ENCODE assay signal across 9 cellular contexts in the genomic region with DNA sequence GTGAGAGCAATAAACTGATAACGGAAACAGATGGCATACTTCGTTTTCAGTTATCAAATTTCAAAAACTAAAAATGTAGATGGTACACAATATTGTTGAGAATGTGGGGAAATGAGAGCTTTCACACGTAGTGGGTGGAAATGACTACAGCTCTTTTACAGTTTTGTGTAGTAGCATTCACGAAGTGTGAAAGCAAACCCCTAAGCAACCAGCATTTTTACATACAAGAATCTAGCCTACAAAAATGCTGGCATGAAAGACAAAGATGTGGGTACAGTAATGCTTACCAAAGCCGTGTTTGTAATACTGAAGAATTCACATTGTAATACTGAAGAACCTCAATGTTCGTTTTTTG. TPM values are rescaled to one million over a fixed set of nuclear protein-coding genes. Genes with fewer than 3 reads are reported as not detected.
DNase-seq lines count a peak whose midpoint lies in the region; ATAC-seq and TF ChIP-seq lines count a peak whose summit lies in the region.
"Had no signal": no experiment of that assay in that cellular context is flagged by ENCODE, and none has a peak within 500 bp of the region (broad histone marks: within the 10 kb centered on the region; RNA-seq: fewer than 3 reads in every experiment).

No MANE protein-coding gene starts in this region.

- peak overlapping the region; percentile 71 for H3K4me3 Mint-ChIP-seq in activated naive CD4-positive, alpha-beta T cell treated with anti-CD3 and anti-CD28 coated beads, Interleukin-2, amount 10 ng/mL, durations not matched to agents 7 days and 5 days
- H3K4me3 Mint-ChIP-seq in MCF 10A (ENCODE audit: unreplicated experiment) (peak overlapping the region; percentile 74), memory B cell (peak overlapping the region; percentile 72)

- H3K4me3 ChIP-seq in transverse colon, result peak overlapping the region in 3 of 4 donors; percentile 21 to 49 (median 22)
- H3K4me3 ChIP-seq in neuronal stem cell (ENCODE audit: low read length in 2 of 2), result no peak overlapping the region

- H3K14ac ChIP-seq in neuronal stem cell (ENCODE audit: low read length), result no peak overlapping the region

- peaks cover 35% of the 10 kb centered on the region for H3K27me3 Mint-ChIP-seq in activated naive CD4-positive, alpha-beta T cell treated with anti-CD3 and anti-CD28 coated beads, Interleukin-2, amount 10 ng/mL, durations not matched to agents 7 days and 5 days
- H3K27me3 Mint-ChIP-seq in MCF 10A (ENCODE audit: insufficient read depth, unreplicated experiment) (no peaks in the 10 kb centered on the region), memory B cell (peaks cover 27% of the 10 kb centered on the region)

- TF ChIP-seq CTCF in MCF 10A (IDR thresholded peaks at IDR 0.05; ENCODE audit: unreplicated experiment) (no peak), transverse colon (IDR thresholded peaks at IDR 0.05) (no peak)

- no peak overlapping the region for H2BK15ac ChIP-seq in neuronal stem cell (ENCODE audit: low read length)

- TF ChIP-seq POLR2A in transverse colon (IDR thresholded peaks at IDR 0.05), result no peak

- WGBS in transverse colon (ENCODE audit: low coverage in 1 of 2), 2 donors, result 26 to 29% methylated on average over 6 of the region's 6 CpGs
- no CpG with 5 or more reads among the region's 6 CpGs for WGBS in neuronal stem cell (ENCODE audit: extremely low coverage in 2 of 2, insufficient read length in 2 of 2, insufficient replicate concordance in 1 of 2), 2 donors

- peaks cover 11% of the 10 kb centered on the region for H3K4me1 Mint-ChIP-seq in activated naive CD4-positive, alpha-beta T cell treated with anti-CD3 and anti-CD28 coated beads, Interleukin-2, amount 10 ng/mL, durations not matched to agents 7 days and 5 days
- H3K4me1 Mint-ChIP-seq in MCF 10A (ENCODE audit: insufficient read depth, unreplicated experiment), result peaks cover 7% of the 10 kb centered on the region
- peaks cover 9% of the 10 kb centered on the region for H3K4me1 Mint-ChIP-seq in memory B cell

- no peak overlapping the region for H4K91ac ChIP-seq in neuronal stem cell (ENCODE audit: low read depth, low read length, poor library complexity)

- in situ Hi-C loops in transverse colon (cut with MboI; ENCODE audit: low pct_ligation_motif_present in 1 of 4, low pct_unique_long_range_greater_than_20kb in 1 of 4, low sequenced_read_pairs in 3 of 4), result loop anchor here in 1 of 4 donors (25.0 kb wide), 1 partner anchor 384 kb away; no protein-coding TSS in a partner anchor

- no peak overlapping the region for H3K27ac ChIP-seq in transverse colon
- no peak overlapping the region for H3K27ac ChIP-seq in neuronal stem cell (replicated peaks; ENCODE audit: low read length)

- peaks cover 0 to 9% (median 0%) of the 10 kb centered on the region in 4 donors for H3K4me1 ChIP-seq in transverse colon
- H3K4me1 ChIP-seq in neuronal stem cell (ENCODE audit: control insufficient read depth in 2 of 2, insufficient read depth in 1 of 2, low read depth in 1 of 2, low read length in 2 of 2), result no peaks in the 10 kb centered on the region

- no peak for TF ChIP-seq EP300 in transverse colon (IDR thresholded peaks at IDR 0.05; ENCODE audit: low read depth)

- no peak overlapping the region for H3K4me2 ChIP-seq in neuronal stem cell (ENCODE audit: insufficient read depth, low read length, poor library complexity, severe bottlenecking)

- H3K4ac ChIP-seq in neuronal stem cell (ENCODE audit: low read length), result no peak overlapping the region

- H2BK12ac ChIP-seq in neuronal stem cell (ENCODE audit: low read length), result no peak overlapping the region

- H3K9me3 Mint-ChIP-seq in activated naive CD4-positive, alpha-beta T cell treated with anti-CD3 and anti-CD28 coated beads, Interleukin-2, amount 10 ng/mL, durations not matched to agents 7 days and 5 days, result peaks cover 26% of the 10 kb centered on the region
- peaks cover 7% of the 10 kb centered on the region for H3K9me3 Mint-ChIP-seq in MCF 10A (ENCODE audit: unreplicated experiment)
- H3K9me3 Mint-ChIP-seq in memory B cell, result no peaks in the 10 kb centered on the region

- H2AFZ ChIP-seq in neuronal stem cell (ENCODE audit: low read length), result no peak overlapping the region

- no peak overlapping the region for H2BK120ac ChIP-seq in neuronal stem cell (ENCODE audit: low read depth, low read length)

- no peak overlapping the region for H3K23ac ChIP-seq in neuronal stem cell (ENCODE audit: low read depth, low read length, poor library complexity)

- no TSS peak for BruUV-seq in MCF 10A (replicated peaks; lab: Mats Ljungman, UMichigan)

- H3K79me1 ChIP-seq in neuronal stem cell (ENCODE audit: low read depth, low read length), result no peaks in the 10 kb centered on the region

- DNase-seq in activated naive CD4-positive, alpha-beta T cell treated with anti-CD3 and anti-CD28 coated beads, Interleukin-2, amount 10 ng/mL, durations not matched to agents 7 days and 5 days, result no peak
- DNase-seq in activated naive CD4-positive, alpha-beta T cell (lab: John Stamatoyannopoulos, UW), result no peak
- DNase-seq in MCF 10A (ENCODE audit: unreplicated experiment), result no peak
- no peak for DNase-seq in memory B cell (ENCODE audit: low spot score in 2 of 2)
- DNase-seq in transverse colon, result no peak
- DNase-seq in NCI-H187 (lab: John Stamatoyannopoulos, UW), result no peak
- no peak for DNase-seq in DMS53 (lab: John Stamatoyannopoulos, UW)
- no peak for DNase-seq in neuronal stem cell (ENCODE audit: low spot score)
- DNase-seq: KG1 had no signal

- H2BK5ac ChIP-seq in neuronal stem cell (ENCODE audit: low read length), result no peak overlapping the region

- no peak overlapping the region for H3K18ac ChIP-seq in neuronal stem cell (ENCODE audit: low read length)

- H3K36me3 ChIP-seq in transverse colon (no peaks in the 10 kb centered on the region), neuronal stem cell (replicated peaks in 1 of 2; ENCODE audit: control insufficient read depth in 2 of 2, insufficient read depth in 2 of 2, low read length in 2 of 2) (no peaks in the 10 kb centered on the region)

- intact Hi-C loops in MCF 10A (cut with micrococcal nuclease), result no loop called here
- intact Hi-C loops in transverse colon (cut with DNase I; ENCODE audit: low total_unique reads), result no loop called here

- no peak overlapping the region for H2AK5ac ChIP-seq in neuronal stem cell (ENCODE audit: low read depth, low read length)

- no peak overlapping the region for H3K27ac Mint-ChIP-seq in activated naive CD4-positive, alpha-beta T cell treated with anti-CD3 and anti-CD28 coated beads, Interleukin-2, amount 10 ng/mL, durations not matched to agents 7 days and 5 days
- H3K27ac Mint-ChIP-seq in MCF 10A (ENCODE audit: low read depth, unreplicated experiment) (peak overlapping the region; percentile 15), memory B cell (no peak overlapping the region)

- H3K36me3 Mint-ChIP-seq in activated naive CD4-positive, alpha-beta T cell treated with anti-CD3 and anti-CD28 coated beads, Interleukin-2, amount 10 ng/mL, durations not matched to agents 7 days and 5 days, result no peaks in the 10 kb centered on the region
- no peaks in the 10 kb centered on the region for H3K36me3 Mint-ChIP-seq in MCF 10A (ENCODE audit: insufficient read depth, unreplicated experiment)
- H3K36me3 Mint-ChIP-seq in memory B cell, result peaks cover 3% of the 10 kb centered on the region

- H3K9me3 ChIP-seq in transverse colon (no peaks in the 10 kb centered on the region), neuronal stem cell (replicated peaks in 1 of 2; ENCODE audit: control insufficient read depth in 2 of 2, insufficient read depth in 1 of 2, low read depth in 1 of 2, low read length in 2 of 2) (peaks cover 4 to 7% of the 10 kb centered on the region in 2 donors)

- no peak overlapping the region for H3K9ac ChIP-seq in neuronal stem cell (ENCODE audit: low read depth, low read length, poor library complexity)

- ATAC-seq in memory B cell (ENCODE audit: low read depth), result no peak

- no peak overlapping the region for H4K8ac ChIP-seq in neuronal stem cell (ENCODE audit: low read depth, low read length)

- POLR2A ChIA-PET in MCF 10A (lab: Yijun Ruan, JAX), result no interaction called here

- CTCF ChIA-PET in activated naive CD4-positive, alpha-beta T cell treated with anti-CD3 and anti-CD28 coated beads, Interleukin-2, amount 10 ng/mL, durations not matched to agents 7 days and 5 days (lab: Charles Lee), result interaction anchor here (1.3 kb wide), 1 partner anchor 11 kb away, joined by 4 read pairs; no protein-coding TSS in a partner anchor
- CTCF ChIA-PET in MCF 10A (lab: Yijun Ruan, JAX), result interaction anchor here (0.7 to 1.2 kb wide), 3 partner anchors 11 to 389 kb away, joined by 3 to 5 read pairs (median 4); partner anchors contain the start of gene ZNF45

- H3K27me3 ChIP-seq in transverse colon (peaks cover 44% of the 10 kb centered on the region), neuronal stem cell (ENCODE audit: control insufficient read depth in 3 of 3, insufficient read depth in 3 of 3, low read depth in 1 of 3, low read length in 3 of 3) (peaks cover 0 to 2% (median 0%) of the 10 kb centered on the region in 3 experiments)

RNA-seq across cellular contexts. Expression of gene ZNF283, which starts 6.3 kb away (rescaled TPM):
- total RNA-seq in MCF 10A (2022), result 14.7 and 15.4 TPM in 2 replicates
- 100 to 1,000 TPM in 1 of 4 donors, 10 to 100 TPM in 3; 10.9 to 168 (median 17.8) TPM for total RNA-seq in transverse colon
- polyA plus RNA-seq in neuronal stem cell (2013, experiment 1 of 2), result 4.2 TPM
- 4.7 TPM for polyA plus RNA-seq in neuronal stem cell (2013, experiment 2 of 2)

RNA-seq across cellular contexts. Expression of gene LYPD5, which starts 18.6 kb away (rescaled TPM):
- 0.21 and 0.47 TPM in 2 replicates for total RNA-seq in MCF 10A (2022)
- total RNA-seq in transverse colon, result 1 to 10 TPM in 3 of 4 donors, not detected in 1; 2.1 to 5.2 (median 2.6) TPM
- 0.03 TPM for polyA plus RNA-seq in neuronal stem cell (2013, experiment 1 of 2)
- polyA plus RNA-seq in neuronal stem cell (2013, experiment 2 of 2), result 0.12 TPM

RNA-seq across cellular contexts. Expression of gene KCNN4, which starts 40.1 kb away (rescaled TPM):
- 34.2 and 45.9 TPM in 2 replicates for total RNA-seq in MCF 10A (2022)
- 10 to 100 TPM in 3 of 4 donors, not detected in 1; 26.5 to 72.2 (median 37.4) TPM for total RNA-seq in transverse colon
- 0.20 TPM for polyA plus RNA-seq in neuronal stem cell (2013, experiment 1 of 2)
- 0.11 TPM for polyA plus RNA-seq in neuronal stem cell (2013, experiment 2 of 2)

Comparison
In these comparisons a context has a peak if more than half of its experiments do, and no peak if none do; other contexts are left out.
1. H3K4me3 ChIP-seq: peak in transverse colon (3 of 4); none in neuronal stem cell (0 of 2).
2. Peak in every context shown above with its lines, with median percentiles within 50 percentile points of each other: H3K4me3 Mint-ChIP-seq.